ENCODE assay signal across 18 cellular contexts in the genomic region with DNA sequence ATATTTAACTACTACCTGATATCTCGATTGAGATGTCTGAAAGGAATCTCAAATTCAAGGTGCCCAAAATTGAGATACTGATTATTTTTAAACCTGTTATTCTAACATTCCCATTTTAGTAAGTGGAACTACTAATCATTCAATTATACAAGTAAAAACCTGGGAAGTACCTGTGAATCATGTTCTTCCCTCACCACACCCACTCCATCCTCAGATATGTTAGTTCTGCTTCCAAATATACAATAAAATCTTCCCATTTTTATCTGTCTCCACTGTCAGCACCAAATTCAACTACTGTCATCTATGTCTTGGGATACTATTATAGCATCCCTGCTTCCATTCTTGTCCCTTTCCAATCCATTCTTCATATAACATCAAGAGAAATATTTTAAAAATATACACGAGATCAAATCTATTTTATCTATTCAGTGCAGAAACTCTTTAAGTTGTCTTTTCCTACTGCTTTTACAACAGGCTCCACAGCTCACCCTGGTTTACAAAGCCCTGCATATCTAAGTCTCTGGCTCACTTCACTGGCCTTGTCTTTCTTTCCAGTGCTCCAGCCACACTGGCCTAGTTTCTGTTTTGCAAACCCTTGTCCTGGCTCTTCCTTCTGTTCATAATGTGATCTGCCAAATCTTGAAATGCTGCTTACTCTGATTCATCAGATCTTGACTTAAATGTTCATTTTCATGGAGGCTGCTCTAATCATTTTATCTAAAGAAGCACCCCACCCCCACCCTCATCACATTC.
DNase-seq lines count a peak whose midpoint lies in the region; ATAC-seq and TF ChIP-seq lines count a peak whose summit lies in the region.
"Had no signal": no experiment of that assay in that cellular context is flagged by ENCODE, and none has a peak within 500 bp of the region (broad histone marks: within the 10 kb centered on the region; RNA-seq: fewer than 3 reads in every experiment).

No MANE protein-coding gene starts in this region.

- intact Hi-C loops in right cardiac atrium (cut with DNase I), result no loop called here
- intact Hi-C loops in heart right ventricle (cut with DNase I), result no loop called here

- no peak for TF ChIP-seq CTCF in heart right ventricle (IDR thresholded peaks at IDR 0.05)
- no peak for TF ChIP-seq CTCF in fibroblast of the aortic adventitia (IDR thresholded peaks at IDR 0.05; ENCODE audit: insufficient read depth, low read length)

- H3K4me1 ChIP-seq in right cardiac atrium (ENCODE audit: control insufficient read depth, insufficient read depth, low read length) (no peaks in the 10 kb centered on the region), heart right ventricle (no peaks in the 10 kb centered on the region)

- WGBS in right cardiac atrium, result 75% methylated on average over 2 of the region's 2 CpGs
- WGBS in heart right ventricle, 2 donors, result 86 to 87% methylated on average over 2 of the region's 2 CpGs

- H3K27ac ChIP-seq in right cardiac atrium (ENCODE audit: low read length), result no peak overlapping the region
- no peak overlapping the region for H3K27ac ChIP-seq in heart right ventricle
- H3K27ac ChIP-seq: SK-N-MC had no signal

- H3K4me3 ChIP-seq in right cardiac atrium (ENCODE audit: low read length) (no peak overlapping the region), heart right ventricle (no peak overlapping the region), fibroblast of the aortic adventitia (ENCODE audit: low read depth, low read length) (no peak overlapping the region)
- H3K4me3 ChIP-seq: SK-N-MC had no signal

- no peaks in the 10 kb centered on the region for H3K36me3 ChIP-seq in heart right ventricle
- H3K36me3 ChIP-seq: BE2C had no signal

- no peaks in the 10 kb centered on the region for H3K9me3 ChIP-seq in right cardiac atrium (ENCODE audit: control insufficient read depth, low read length)
- no peaks in the 10 kb centered on the region for H3K9me3 ChIP-seq in heart right ventricle
- H3K9me3 ChIP-seq: BE2C had no signal

- DNase-seq in right cardiac atrium (no peak), heart right ventricle (no peak), cerebellar cortex (ENCODE audit: low spot score) (peak; percentile 93), fibroblast of the aortic adventitia (ENCODE audit: low read depth) (peak; percentile 60), GM19240 (ENCODE audit: insufficient read length, low spot score) (no peak)
- no peak for DNase-seq in activated CD4-positive, CD25-positive, alpha-beta regulatory T cell treated with anti-CD3 and anti-CD28 coated beads, Interleukin-2, amount 50 U/mL, for 72 hours
- DNase-seq: BE2C, DMS53, GF-D8, HCEC 1CT, NCI-H1694, NCI-H2081, NCI-H2171 treated with DMSO at 0.1 percent for 48 hours, NCI-H526, SHP77 had no signal

- H3K27me3 ChIP-seq in right cardiac atrium (ENCODE audit: control insufficient read depth, insufficient read depth) (no peaks in the 10 kb centered on the region), heart right ventricle (no peaks in the 10 kb centered on the region)
- H3K27me3 ChIP-seq: BE2C had no signal

- ATAC-seq in right cardiac atrium (peak; percentile 40 to 78), heart right ventricle (no peak), GM21619 (IDR thresholded peaks at IDR 0.05; ENCODE audit: unreplicated experiment) (no peak), HG02798 (IDR thresholded peaks at IDR 0.05; ENCODE audit: poor library complexity, unreplicated experiment) (no peak)

Comparison
In these comparisons a context has a peak if more than half of its experiments do, and no peak if none do; other contexts are left out.
1. ATAC-seq: peak in right cardiac atrium (2 of 2); none in heart right ventricle (0 of 8), GM21619 (single experiment) and HG02798 (single experiment).
2. DNase-seq: peak in cerebellar cortex (single experiment) and fibroblast of the aortic adventitia (single experiment); none in right cardiac atrium (0 of 3), heart right ventricle (0 of 2), GM19240 (single experiment) and activated CD4-positive, CD25-positive, alpha-beta regulatory T cell treated with anti-CD3 and anti-CD28 coated beads, Interleukin-2, amount 50 U/mL, for 72 hours (single experiment).